ENCODE assay signal across 10 cellular contexts in genomic region chr17:58504826-58505351, GRCh38. TPM values are rescaled to one million over a fixed set of nuclear protein-coding genes. Genes with fewer than 3 reads are reported as not detected.
DNase-seq lines count a peak whose midpoint lies in the region; ATAC-seq and TF ChIP-seq lines count a peak whose summit lies in the region.
"Had no signal": no experiment of that assay in that cellular context is flagged by ENCODE, and none has a peak within 500 bp of the region (broad histone marks: within the 10 kb centered on the region; RNA-seq: fewer than 3 reads in every experiment).

No MANE protein-coding gene starts in this region.

- no peaks in the 10 kb centered on the region for H3K4me1 Mint-ChIP-seq in type B pancreatic cell (ENCODE audit: unreplicated experiment)
- H3K4me1 Mint-ChIP-seq in activated T-helper 17 cell treated with anti-CD3 and anti-CD28 coated beads, Interleukin-2, amount 50 U/mL, for 72 hours = peaks cover 6% of the 10 kb centered on the region

- H3K4me3 ChIP-seq in left lung (no peak overlapping the region), psoas muscle (no peak overlapping the region)

- H3K27ac Mint-ChIP-seq in type B pancreatic cell = no peak overlapping the region
- H3K27ac Mint-ChIP-seq in activated T-helper 17 cell treated with anti-CD3 and anti-CD28 coated beads, Interleukin-2, amount 50 U/mL, for 72 hours = no peak overlapping the region

- H3K36me3 ChIP-seq in left lung (peaks cover 0 to 100% of the 10 kb centered on the region in 2 donors), psoas muscle (ENCODE audit: insufficient read depth in 1 of 2, low read depth in 1 of 2) (peaks cover 2 to 100% of the 10 kb centered on the region in 2 donors)

- H3K4me1 ChIP-seq in left lung (peaks cover 0 to 40% of the 10 kb centered on the region in 2 donors), psoas muscle (no peaks in the 10 kb centered on the region)

- no peaks in the 10 kb centered on the region for H3K9me3 ChIP-seq in left lung
- H3K9me3 ChIP-seq in psoas muscle = no peaks in the 10 kb centered on the region

- no peak overlapping the region for H3K4me3 Mint-ChIP-seq in type B pancreatic cell
- H3K4me3 Mint-ChIP-seq in activated T-helper 17 cell treated with anti-CD3 and anti-CD28 coated beads, Interleukin-2, amount 50 U/mL, for 72 hours = no peak overlapping the region

- ATAC-seq in GM18520 (IDR thresholded peaks at IDR 0.05; ENCODE audit: unreplicated experiment) (peak; percentile 75), GM21723 (IDR thresholded peaks at IDR 0.05; ENCODE audit: unreplicated experiment) (peak; percentile 95), HG03571 (IDR thresholded peaks at IDR 0.05; ENCODE audit: unreplicated experiment) (peak; percentile 85), left lung (peak; percentile 58), psoas muscle (no peak)
- ATAC-seq in activated T-helper 17 cell treated with anti-CD3 and anti-CD28 coated beads, Interleukin-2, amount 50 U/mL, for 72 hours (replicated peaks) = no peak

- no peak for TF ChIP-seq CTCF in left lung (IDR thresholded peaks at IDR 0.05)
- TF ChIP-seq CTCF in type B pancreatic cell (conservative IDR thresholded peaks at IDR 0.05) = no peak
- TF ChIP-seq CTCF in psoas muscle (IDR thresholded peaks at IDR 0.05) = no peak

- H3K9me3 Mint-ChIP-seq in type B pancreatic cell = no peaks in the 10 kb centered on the region
- H3K9me3 Mint-ChIP-seq in activated T-helper 17 cell treated with anti-CD3 and anti-CD28 coated beads, Interleukin-2, amount 50 U/mL, for 72 hours = no peaks in the 10 kb centered on the region

- intact Hi-C loops in left lung (cut with DNase I) (no loop called here), psoas muscle (cut with DNase I) (no loop called here)

- H3K27me3 ChIP-seq in left lung = no peaks in the 10 kb centered on the region
- H3K27me3 ChIP-seq in psoas muscle (ENCODE audit: insufficient read depth in 3 of 3, low read length in 2 of 3) = no peaks in the 10 kb centered on the region

- no peak for DNase-seq in left lung
- DNase-seq in type B pancreatic cell (ENCODE audit: extremely low spot score, unreplicated experiment) = no peak
- no peak for DNase-seq in psoas muscle
- DNase-seq in retina = no peak
- DNase-seq: hypothalamus; stimulated activated CD4-positive, alpha-beta T cell treated with anti-CD3 and anti-CD28 coated beads, Interleukin-12 subunit alpha, Interleukin-12 subunit beta, amount 100 ng/mL, for 4 hours had no signal

- peak overlapping the region in 1 of 2 donors; percentile 81 for H3K27ac ChIP-seq in left lung
- H3K27ac ChIP-seq in psoas muscle = no peak overlapping the region

- no peaks in the 10 kb centered on the region for H3K27me3 Mint-ChIP-seq in type B pancreatic cell
- H3K27me3 Mint-ChIP-seq in activated T-helper 17 cell treated with anti-CD3 and anti-CD28 coated beads, Interleukin-2, amount 50 U/mL, for 72 hours = no peaks in the 10 kb centered on the region

- WGBS in psoas muscle, 3 donors = 78 to 84% (median 83%) methylated on average over 11 of the region's 11 CpGs

- peaks cover 31% of the 10 kb centered on the region for H3K36me3 Mint-ChIP-seq in type B pancreatic cell
- H3K36me3 Mint-ChIP-seq in activated T-helper 17 cell treated with anti-CD3 and anti-CD28 coated beads, Interleukin-2, amount 50 U/mL, for 72 hours (ENCODE audit: low read depth) = peaks cover 100% of the 10 kb centered on the region

RNA-seq across cellular contexts. Expression of gene MTMR4, which starts 9.5 kb away (rescaled TPM):
- total RNA-seq in left lung = 10 to 100 TPM; 33.6 to 43.4 TPM
- total RNA-seq in type B pancreatic cell (ENCODE audit: low replicate concordance) = 62.2 and 76.5 TPM in 2 replicates
- 10 to 100 TPM; 67.1 to 72.1 TPM for total RNA-seq in activated T-helper 17 cell treated with anti-CD3 and anti-CD28 coated beads, Interleukin-2, amount 50 U/mL, for 72 hours
- total RNA-seq in psoas muscle = 10 to 100 TPM in 3 of 4 donors, 1 to 10 TPM in 1; 4.5 to 11.2 (median 10.8) TPM
- 1 to 10 TPM; 2.4 to 7.7 (median 4.0) TPM for polyA plus RNA-seq in psoas muscle

RNA-seq across cellular contexts. Expression of gene HSF5, which starts 16.7 kb away (rescaled TPM):
- total RNA-seq in left lung (under 1 TPM; 0.08 to 0.15 TPM), type B pancreatic cell (ENCODE audit: low replicate concordance) (0.10 TPM in 1 of 2 replicates, not detected in the other), psoas muscle (not detected)
- total RNA-seq in activated T-helper 17 cell treated with anti-CD3 and anti-CD28 coated beads, Interleukin-2, amount 50 U/mL, for 72 hours = 1 to 10 TPM; 1.2 to 2.6 TPM
- not detected for polyA plus RNA-seq in psoas muscle

Comparison
In these comparisons a context has a peak if more than half of its experiments do, and no peak if none do; other contexts are left out.
1. ATAC-seq: peak in GM18520 (single experiment), GM21723 (single experiment), HG03571 (single experiment) and left lung (single experiment); none in activated T-helper 17 cell treated with anti-CD3 and anti-CD28 coated beads, Interleukin-2, amount 50 U/mL, for 72 hours (single experiment) and psoas muscle (0 of 4).